ENCODE assay signal across 1 cellular context in genomic region chr20:50038574-50038991, GRCh38.
TF ChIP-seq lines count a peak whose summit lies in the region.

No MANE protein-coding gene starts in this region.

TF ChIP-seq in HepG2, 621 proteins besides CTCF, POLR2A, EP300 and RAD21 (continued from another document and continues in another):
- TF ChIP-seq, protein P1, sequence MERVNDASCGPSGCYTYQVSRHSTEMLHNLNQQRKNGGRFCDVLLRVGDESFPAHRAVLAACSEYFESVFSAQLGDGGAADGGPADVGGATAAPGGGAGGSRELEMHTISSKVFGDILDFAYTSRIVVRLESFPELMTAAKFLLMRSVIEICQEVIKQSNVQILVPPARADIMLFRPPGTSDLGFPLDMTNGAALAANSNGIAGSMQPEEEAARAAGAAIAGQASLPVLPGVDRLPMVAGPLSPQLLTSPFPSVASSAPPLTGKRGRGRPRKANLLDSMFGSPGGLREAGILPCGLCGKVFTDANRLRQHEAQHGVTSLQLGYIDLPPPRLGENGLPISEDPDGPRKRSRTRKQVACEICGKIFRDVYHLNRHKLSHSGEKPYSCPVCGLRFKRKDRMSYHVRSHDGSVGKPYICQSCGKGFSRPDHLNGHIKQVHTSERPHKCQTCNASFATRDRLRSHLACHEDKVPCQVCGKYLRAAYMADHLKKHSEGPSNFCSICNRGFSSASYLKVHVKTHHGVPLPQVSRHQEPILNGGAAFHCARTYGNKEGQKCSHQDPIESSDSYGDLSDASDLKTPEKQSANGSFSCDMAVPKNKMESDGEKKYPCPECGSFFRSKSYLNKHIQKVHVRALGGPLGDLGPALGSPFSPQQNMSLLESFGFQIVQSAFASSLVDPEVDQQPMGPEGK (CRISPR knock-in tag; IDR thresholded peaks at IDR 0.05) = peak; percentile 93
- TF ChIP-seq NR2C2 (CRISPR knock-in tag; IDR thresholded peaks at IDR 0.05; ENCODE audit: borderline replicate concordance) (no peak), ESRRA (CRISPR knock-in tag; IDR thresholded peaks at IDR 0.05; ENCODE audit: low read depth) (no peak), ZNF720 (CRISPR knock-in tag; IDR thresholded peaks at IDR 0.05) (no peak), TEAD3 (CRISPR knock-in tag; optimal IDR thresholded peaks at IDR 0.05; ENCODE audit: borderline replicate concordance) (no peak), FOXJ3 (CRISPR knock-in tag; IDR thresholded peaks at IDR 0.05; ENCODE audit: borderline replicate concordance) (no peak), HMGA1 (CRISPR knock-in tag; conservative IDR thresholded peaks at IDR 0.05) (no peak), ZNF652 (CRISPR knock-in tag; IDR thresholded peaks at IDR 0.05; ENCODE audit: borderline replicate concordance, low read depth) (no peak), TOPORS (CRISPR knock-in tag; IDR thresholded peaks at IDR 0.05) (no peak), ZNF713 (CRISPR knock-in tag; IDR thresholded peaks at IDR 0.05) (no peak), ZNF556 (CRISPR knock-in tag; IDR thresholded peaks at IDR 0.05; ENCODE audit: borderline replicate concordance) (0 out of 2 replicates have a peak, but pooled peaks have one; percentile 61), NRL (CRISPR knock-in tag; IDR thresholded peaks at IDR 0.05; ENCODE audit: borderline replicate concordance) (no peak), ZNF292 (CRISPR knock-in tag; IDR thresholded peaks at IDR 0.05; ENCODE audit: borderline replicate concordance, low read depth) (peak; percentile 90; the same call in 1 of the 2 replicates), ZIK1 (CRISPR knock-in tag; IDR thresholded peaks at IDR 0.05; ENCODE audit: borderline replicate concordance, low read depth) (no peak), HOXA5 (CRISPR knock-in tag; IDR thresholded peaks at IDR 0.05) (no peak), ZNF792 (CRISPR knock-in tag; IDR thresholded peaks at IDR 0.05) (peak; percentile 49; the same call in 1 of the 2 replicates), ZNF788 (CRISPR knock-in tag; IDR thresholded peaks at IDR 0.05; ENCODE audit: borderline replicate concordance) (peak; percentile 55; the same call in 1 of the 2 replicates), CEBPG (CRISPR knock-in tag; IDR thresholded peaks at IDR 0.05) (no peak), TSC22D2 (CRISPR knock-in tag; IDR thresholded peaks at IDR 0.05; ENCODE audit: borderline replicate concordance) (no peak), RFX3 (CRISPR knock-in tag; IDR thresholded peaks at IDR 0.05) (no peak), CBX5 (CRISPR knock-in tag; IDR thresholded peaks at IDR 0.05; ENCODE audit: borderline replicate concordance) (peak; percentile 75; the same call in 1 of the 2 replicates), ZFP41 (CRISPR knock-in tag; IDR thresholded peaks at IDR 0.05; ENCODE audit: borderline replicate concordance) (no peak), RORA (CRISPR knock-in tag; IDR thresholded peaks at IDR 0.05) (no peak), ZNF224 (CRISPR knock-in tag; IDR thresholded peaks at IDR 0.05) (no peak), PLRG1 (conservative IDR thresholded peaks at IDR 0.05) (no peak), ZNF296 (CRISPR knock-in tag; conservative IDR thresholded peaks at IDR 0.05) (no peak), ZNF20 (CRISPR knock-in tag; IDR thresholded peaks at IDR 0.05) (no peak), MIER2 (CRISPR knock-in tag; IDR thresholded peaks at IDR 0.05) (no peak), HINFP (CRISPR knock-in tag; IDR thresholded peaks at IDR 0.05; ENCODE audit: low read depth) (no peak), GATAD2A (CRISPR knock-in tag; IDR thresholded peaks at IDR 0.05) (no peak), E2F5 (CRISPR knock-in tag; conservative IDR thresholded peaks at IDR 0.05) (no peak), PCBP1 (IDR thresholded peaks at IDR 0.05; ENCODE audit: borderline replicate concordance, low read depth, low read length) (peak; percentile 93; the same call in 1 of the 2 replicates), SUZ12 (IDR thresholded peaks at IDR 0.05; ENCODE audit: low read depth, low read length) (no peak), ZNF547 (CRISPR knock-in tag; IDR thresholded peaks at IDR 0.05) (no peak), ZNF790 (CRISPR knock-in tag; IDR thresholded peaks at IDR 0.05; ENCODE audit: borderline replicate concordance) (no peak), ZNF704 (CRISPR knock-in tag; IDR thresholded peaks at IDR 0.05; ENCODE audit: borderline replicate concordance) (no peak), THAP7 (CRISPR knock-in tag; IDR thresholded peaks at IDR 0.05) (no peak), ZNF841 (CRISPR knock-in tag; IDR thresholded peaks at IDR 0.05; ENCODE audit: borderline replicate concordance) (no peak), ZNF766 (CRISPR knock-in tag; IDR thresholded peaks at IDR 0.05; ENCODE audit: borderline replicate concordance) (no peak), ZNF597 (CRISPR knock-in tag; IDR thresholded peaks at IDR 0.05) (no peak), FOXA3 (CRISPR knock-in tag; IDR thresholded peaks at IDR 0.05) (peak; percentile 35; the same call in 1 of the 2 replicates)
- TF ChIP-seq, protein P2, sequence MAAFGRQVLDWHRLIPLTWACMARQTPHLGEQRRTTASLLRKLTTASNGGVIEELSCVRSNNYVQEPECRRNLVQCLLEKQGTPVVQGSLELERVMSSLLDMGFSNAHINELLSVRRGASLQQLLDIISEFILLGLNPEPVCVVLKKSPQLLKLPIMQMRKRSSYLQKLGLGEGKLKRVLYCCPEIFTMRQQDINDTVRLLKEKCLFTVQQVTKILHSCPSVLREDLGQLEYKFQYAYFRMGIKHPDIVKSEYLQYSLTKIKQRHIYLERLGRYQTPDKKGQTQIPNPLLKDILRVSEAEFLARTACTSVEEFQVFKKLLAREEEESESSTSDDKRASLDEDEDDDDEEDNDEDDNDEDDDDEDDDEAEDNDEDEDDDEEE (CRISPR knock-in tag; IDR thresholded peaks at IDR 0.05) = no peak
- TF ChIP-seq, protein P3, sequence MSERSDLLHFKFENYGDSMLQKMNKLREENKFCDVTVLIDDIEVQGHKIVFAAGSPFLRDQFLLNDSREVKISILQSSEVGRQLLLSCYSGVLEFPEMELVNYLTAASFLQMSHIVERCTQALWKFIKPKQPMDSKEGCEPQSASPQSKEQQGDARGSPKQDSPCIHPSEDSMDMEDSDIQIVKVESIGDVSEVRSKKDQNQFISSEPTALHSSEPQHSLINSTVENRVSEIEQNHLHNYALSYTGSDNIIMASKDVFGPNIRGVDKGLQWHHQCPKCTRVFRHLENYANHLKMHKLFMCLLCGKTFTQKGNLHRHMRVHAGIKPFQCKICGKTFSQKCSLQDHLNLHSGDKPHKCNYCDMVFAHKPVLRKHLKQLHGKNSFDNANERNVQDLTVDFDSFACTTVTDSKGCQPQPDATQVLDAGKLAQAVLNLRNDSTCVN (CRISPR knock-in tag; IDR thresholded peaks at IDR 0.05; ENCODE audit: borderline replicate concordance) = no peak
- TF ChIP-seq, protein P4, sequence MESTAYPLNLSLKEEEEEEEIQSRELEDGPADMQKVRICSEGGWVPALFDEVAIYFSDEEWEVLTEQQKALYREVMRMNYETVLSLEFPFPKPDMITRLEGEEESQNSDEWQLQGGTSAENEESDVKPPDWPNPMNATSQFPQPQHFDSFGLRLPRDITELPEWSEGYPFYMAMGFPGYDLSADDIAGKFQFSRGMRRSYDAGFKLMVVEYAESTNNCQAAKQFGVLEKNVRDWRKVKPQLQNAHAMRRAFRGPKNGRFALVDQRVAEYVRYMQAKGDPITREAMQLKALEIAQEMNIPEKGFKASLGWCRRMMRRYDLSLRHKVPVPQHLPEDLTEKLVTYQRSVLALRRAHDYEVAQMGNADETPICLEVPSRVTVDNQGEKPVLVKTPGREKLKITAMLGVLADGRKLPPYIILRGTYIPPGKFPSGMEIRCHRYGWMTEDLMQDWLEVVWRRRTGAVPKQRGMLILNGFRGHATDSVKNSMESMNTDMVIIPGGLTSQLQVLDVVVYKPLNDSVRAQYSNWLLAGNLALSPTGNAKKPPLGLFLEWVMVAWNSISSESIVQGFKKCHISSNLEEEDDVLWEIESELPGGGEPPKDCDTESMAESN (CRISPR knock-in tag; conservative IDR thresholded peaks at IDR 0.05) = no peak
- TF ChIP-seq, protein P5, sequence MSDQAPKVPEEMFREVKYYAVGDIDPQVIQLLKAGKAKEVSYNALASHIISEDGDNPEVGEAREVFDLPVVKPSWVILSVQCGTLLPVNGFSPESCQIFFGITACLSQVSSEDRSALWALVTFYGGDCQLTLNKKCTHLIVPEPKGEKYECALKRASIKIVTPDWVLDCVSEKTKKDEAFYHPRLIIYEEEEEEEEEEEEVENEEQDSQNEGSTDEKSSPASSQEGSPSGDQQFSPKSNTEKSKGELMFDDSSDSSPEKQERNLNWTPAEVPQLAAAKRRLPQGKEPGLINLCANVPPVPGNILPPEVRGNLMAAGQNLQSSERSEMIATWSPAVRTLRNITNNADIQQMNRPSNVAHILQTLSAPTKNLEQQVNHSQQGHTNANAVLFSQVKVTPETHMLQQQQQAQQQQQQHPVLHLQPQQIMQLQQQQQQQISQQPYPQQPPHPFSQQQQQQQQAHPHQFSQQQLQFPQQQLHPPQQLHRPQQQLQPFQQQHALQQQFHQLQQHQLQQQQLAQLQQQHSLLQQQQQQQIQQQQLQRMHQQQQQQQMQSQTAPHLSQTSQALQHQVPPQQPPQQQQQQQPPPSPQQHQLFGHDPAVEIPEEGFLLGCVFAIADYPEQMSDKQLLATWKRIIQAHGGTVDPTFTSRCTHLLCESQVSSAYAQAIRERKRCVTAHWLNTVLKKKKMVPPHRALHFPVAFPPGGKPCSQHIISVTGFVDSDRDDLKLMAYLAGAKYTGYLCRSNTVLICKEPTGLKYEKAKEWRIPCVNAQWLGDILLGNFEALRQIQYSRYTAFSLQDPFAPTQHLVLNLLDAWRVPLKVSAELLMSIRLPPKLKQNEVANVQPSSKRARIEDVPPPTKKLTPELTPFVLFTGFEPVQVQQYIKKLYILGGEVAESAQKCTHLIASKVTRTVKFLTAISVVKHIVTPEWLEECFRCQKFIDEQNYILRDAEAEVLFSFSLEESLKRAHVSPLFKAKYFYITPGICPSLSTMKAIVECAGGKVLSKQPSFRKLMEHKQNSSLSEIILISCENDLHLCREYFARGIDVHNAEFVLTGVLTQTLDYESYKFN (CRISPR knock-in tag; conservative IDR thresholded peaks at IDR 0.05) = peak; percentile 32; the same call in 1 of the 2 replicates
- TF ChIP-seq, protein P6, sequence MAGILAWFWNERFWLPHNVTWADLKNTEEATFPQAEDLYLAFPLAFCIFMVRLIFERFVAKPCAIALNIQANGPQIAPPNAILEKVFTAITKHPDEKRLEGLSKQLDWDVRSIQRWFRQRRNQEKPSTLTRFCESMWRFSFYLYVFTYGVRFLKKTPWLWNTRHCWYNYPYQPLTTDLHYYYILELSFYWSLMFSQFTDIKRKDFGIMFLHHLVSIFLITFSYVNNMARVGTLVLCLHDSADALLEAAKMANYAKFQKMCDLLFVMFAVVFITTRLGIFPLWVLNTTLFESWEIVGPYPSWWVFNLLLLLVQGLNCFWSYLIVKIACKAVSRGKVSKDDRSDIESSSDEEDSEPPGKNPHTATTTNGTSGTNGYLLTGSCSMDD (CRISPR knock-in tag; IDR thresholded peaks at IDR 0.05) = no peak
